ENCODE assay signal across 16 cellular contexts in genomic region chr1:155646307-155646706, GRCh38. TPM values are rescaled to one million over a fixed set of nuclear protein-coding genes. Genes with fewer than 3 reads are reported as not detected.
DNase-seq lines count a peak whose midpoint lies in the region; ATAC-seq and TF ChIP-seq lines count a peak whose summit lies in the region.
"Had no signal": no experiment of that assay in that cellular context is flagged by ENCODE, and none has a peak within 500 bp of the region (broad histone marks: within the 10 kb centered on the region; RNA-seq: fewer than 3 reads in every experiment).

No MANE protein-coding gene starts in this region.

- H3K27me3 Mint-ChIP-seq in neural crest cell (ENCODE audit: low read depth): no peaks in the 10 kb centered on the region

- ATAC-seq in GM18517 (IDR thresholded peaks at IDR 0.05; ENCODE audit: unreplicated experiment): no peak
- ATAC-seq in left lobe of liver: no peak
- ATAC-seq in GM18867 (IDR thresholded peaks at IDR 0.05; ENCODE audit: unreplicated experiment): no peak
- ATAC-seq: HCT116, upper lobe of right lung had no signal

- H3K9me3 Mint-ChIP-seq in neural crest cell: peaks cover 24% of the 10 kb centered on the region

- peaks cover 12% of the 10 kb centered on the region for H3K36me3 Mint-ChIP-seq in neural crest cell (ENCODE audit: low read depth)

- no peak overlapping the region for H3K27ac Mint-ChIP-seq in neural crest cell (ENCODE audit: unreplicated experiment)

- peaks cover 11% of the 10 kb centered on the region for H3K4me1 Mint-ChIP-seq in neural crest cell

- TF ChIP-seq CTCF in cardiac fibroblast (IDR thresholded peaks at IDR 0.05; ENCODE audit: low read depth, low read length) (no peak), neural crest cell (conservative IDR thresholded peaks at IDR 0.05) (no peak)

- peak; percentile 68 for DNase-seq in CD1c-positive myeloid dendritic cell (ENCODE audit: extremely low spot score)
- peak; percentile 74 for DNase-seq in MV-4-11 (lab: John Stamatoyannopoulos, UW)
- peak; percentile 74 to 76 for DNase-seq in cardiac fibroblast (ENCODE audit: low read depth in 2 of 2)
- DNase-seq in neural crest cell (ENCODE audit: low read depth, low spot score): no peak
- no peak for DNase-seq in left lobe of liver (ENCODE audit: low spot score)
- no peak for DNase-seq in stimulated activated naive CD4-positive, alpha-beta T cell treated with Interleukin-2 at 50 U/mL for 16 hours (lab: John Stamatoyannopoulos, UW)
- DNase-seq: activated CD4-positive, alpha-beta T cell treated with anti-CD3 and anti-CD28 coated beads for 48 hours; activated gamma-delta T cell treated with Interleukin-2 at 50 U/mL for 16 hours; Caco-2; heart right ventricle; KG1; SW 1271; upper lobe of right lung had no signal

- H3K4me3 ChIP-seq in cardiac fibroblast (replicated peaks in 1 of 2; ENCODE audit: low read depth in 2 of 2, low read length in 2 of 2): no peak overlapping the region
- H3K4me3 ChIP-seq: heart right ventricle, upper lobe of right lung had no signal

- peak overlapping the region; percentile 21 for H3K4me3 Mint-ChIP-seq in neural crest cell

RNA-seq across cellular contexts. Expression of gene MSTO1, which starts 36.3 kb away (rescaled TPM):
- total RNA-seq in neural crest cell: 82.4 and 92.4 TPM in 2 replicates
- total RNA-seq in left lobe of liver: 23.7 TPM

RNA-seq across cellular contexts. Expression of gene YY1AP1, which starts 42.3 kb away (rescaled TPM):
- total RNA-seq in neural crest cell (53.9 and 54.5 TPM in 2 replicates), left lobe of liver (20.4 TPM)

RNA-seq across cellular contexts. Expression of gene DAP3, which starts 42.6 kb away (rescaled TPM):
- total RNA-seq in neural crest cell (113 and 114 TPM in 2 replicates), left lobe of liver (62.7 TPM)

Comparison
In these comparisons a context has a peak if more than half of its experiments do, and no peak if none do; other contexts are left out.
1. DNase-seq: peak in CD1c-positive myeloid dendritic cell (single experiment), MV-4-11 (single experiment) and cardiac fibroblast (2 of 2); none in neural crest cell (single experiment), left lobe of liver (single experiment) and stimulated activated naive CD4-positive, alpha-beta T cell treated with Interleukin-2 at 50 U/mL for 16 hours (single experiment).